In genomic region chr7:131008840-131009651, GRCh38 we compare ENCODE assay signal across 9 cellular contexts.
A peak's percentile ranks its signal among the peaks of the same experiment; 100 is the strongest.
DNase-seq lines count a peak whose midpoint lies in the region; ATAC-seq lines count a peak whose summit lies in the region.
"Had no signal": no experiment of that assay in that cellular context is flagged by ENCODE, and none has a peak within 500 bp of the region (broad histone marks: within the 10 kb centered on the region; RNA-seq: fewer than 3 reads in every experiment).

No MANE protein-coding gene starts in this region.

- H3K27ac Mint-ChIP-seq in T-helper 2 cell treated with Interferon-gamma antibody and Interleukin-4, amounts not matched to agents 5 μg/mL and 100 μg/mL, for 36 hours, result peak overlapping the region; percentile 90
- H3K27ac Mint-ChIP-seq in stimulated activated memory B cell treated with anti-CD40 and anti-IgM and Interleukin-4, amounts not matched to agents 10 μg/mL and 1 μg/mL and 100 μg/mL, for 72 hours, result peak overlapping the region; percentile 89

- peaks cover 16% of the 10 kb centered on the region for H3K36me3 Mint-ChIP-seq in T-helper 2 cell treated with Interferon-gamma antibody and Interleukin-4, amounts not matched to agents 5 μg/mL and 100 μg/mL, for 36 hours (ENCODE audit: low read depth)
- peaks cover 22% of the 10 kb centered on the region for H3K36me3 Mint-ChIP-seq in stimulated activated memory B cell treated with anti-CD40 and anti-IgM and Interleukin-4, amounts not matched to agents 10 μg/mL and 1 μg/mL and 100 μg/mL, for 72 hours

- peaks cover 4% of the 10 kb centered on the region for H3K9me3 Mint-ChIP-seq in T-helper 2 cell treated with Interferon-gamma antibody and Interleukin-4, amounts not matched to agents 5 μg/mL and 100 μg/mL, for 36 hours
- H3K9me3 Mint-ChIP-seq in stimulated activated memory B cell treated with anti-CD40 and anti-IgM and Interleukin-4, amounts not matched to agents 10 μg/mL and 1 μg/mL and 100 μg/mL, for 72 hours, result no peaks in the 10 kb centered on the region

- H3K27me3 Mint-ChIP-seq in T-helper 2 cell treated with Interferon-gamma antibody and Interleukin-4, amounts not matched to agents 5 μg/mL and 100 μg/mL, for 36 hours (ENCODE audit: low read depth), result no peaks in the 10 kb centered on the region
- no peaks in the 10 kb centered on the region for H3K27me3 Mint-ChIP-seq in stimulated activated memory B cell treated with anti-CD40 and anti-IgM and Interleukin-4, amounts not matched to agents 10 μg/mL and 1 μg/mL and 100 μg/mL, for 72 hours

- peaks cover 73% of the 10 kb centered on the region for H3K4me1 Mint-ChIP-seq in T-helper 2 cell treated with Interferon-gamma antibody and Interleukin-4, amounts not matched to agents 5 μg/mL and 100 μg/mL, for 36 hours (ENCODE audit: low read depth)
- H3K4me1 Mint-ChIP-seq in stimulated activated memory B cell treated with anti-CD40 and anti-IgM and Interleukin-4, amounts not matched to agents 10 μg/mL and 1 μg/mL and 100 μg/mL, for 72 hours, result peaks cover 91% of the 10 kb centered on the region

- H3K4me3 Mint-ChIP-seq in T-helper 2 cell treated with Interferon-gamma antibody and Interleukin-4, amounts not matched to agents 5 μg/mL and 100 μg/mL, for 36 hours, result peak overlapping the region; percentile 76
- H3K4me3 Mint-ChIP-seq in stimulated activated memory B cell treated with anti-CD40 and anti-IgM and Interleukin-4, amounts not matched to agents 10 μg/mL and 1 μg/mL and 100 μg/mL, for 72 hours, result peak overlapping the region; percentile 39

- DNase-seq in H4 (ENCODE audit: low spot score) (peak; percentile 59), fibroblast of peridontal ligament (ENCODE audit: extremely low read depth) (peak; percentile 65), NCI-H1092 treated with DMSO at 0.1 percent for 48 hours (lab: John Stamatoyannopoulos, UW) (no peak), UCSD-AML1 (lab: John Stamatoyannopoulos, UW; ENCODE audit: unreplicated experiment) (no peak), cerebellar nuclear complex (lab: John Stamatoyannopoulos, UW) (no peak)
- no peak for DNase-seq in T-helper 2 cell treated with Interferon-gamma antibody and Interleukin-4, amounts not matched to agents 5 μg/mL and 100 μg/mL, for 36 hours (ENCODE audit: low spot score)
- DNase-seq: head of caudate nucleus had no signal

- no peak for ATAC-seq in stimulated activated memory B cell treated with anti-CD40 and anti-IgM and Interleukin-4, amounts not matched to agents 10 μg/mL and 1 μg/mL and 100 μg/mL, for 72 hours
- no peak for ATAC-seq in GM21529 (IDR thresholded peaks at IDR 0.05; ENCODE audit: unreplicated experiment)

Comparison
In these comparisons a context has a peak if more than half of its experiments do, and no peak if none do; other contexts are left out.
1. DNase-seq: peak in H4 (single experiment) and fibroblast of peridontal ligament (single experiment); none in T-helper 2 cell treated with Interferon-gamma antibody and Interleukin-4, amounts not matched to agents 5 μg/mL and 100 μg/mL, for 36 hours (single experiment), NCI-H1092 treated with DMSO at 0.1 percent for 48 hours (single experiment), UCSD-AML1 (single experiment) and cerebellar nuclear complex (0 of 2).